Comparison of ENCODE assay signal across 19 cellular contexts in the genomic region with DNA sequence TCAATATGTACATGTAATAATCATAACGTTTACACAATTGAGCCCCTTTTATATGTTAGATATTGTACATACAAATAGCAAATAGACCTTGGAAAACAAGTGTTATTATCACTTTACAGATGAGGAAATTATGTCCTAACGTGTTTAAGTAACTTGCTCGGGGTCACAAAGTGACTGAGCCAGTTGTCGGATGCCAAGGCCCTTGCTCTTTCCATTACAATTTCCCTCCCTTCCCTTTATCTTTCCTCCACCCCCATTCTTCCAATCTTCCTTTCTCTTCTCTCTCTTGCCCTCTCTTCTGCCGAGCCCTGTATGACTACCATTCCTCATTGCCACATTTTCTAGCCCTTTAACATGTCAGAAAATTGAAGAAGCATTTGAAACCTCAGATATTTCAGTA. TPM values are rescaled to one million over a fixed set of nuclear protein-coding genes. Genes with fewer than 3 reads are reported as not detected.
DNase-seq lines count a peak whose midpoint lies in the region; ATAC-seq and TF ChIP-seq lines count a peak whose summit lies in the region.
"Had no signal": no experiment of that assay in that cellular context is flagged by ENCODE, and none has a peak within 500 bp of the region (broad histone marks: within the 10 kb centered on the region; RNA-seq: fewer than 3 reads in every experiment).

No MANE protein-coding gene starts in this region.

- peak overlapping the region; percentile 2 for H3K18ac ChIP-seq in mesendoderm (ENCODE audit: low read length)

- ATAC-seq in activated CD8-positive, alpha-beta T cell treated with anti-CD3 and anti-CD28 coated beads, Interleukin-2, amount 10 ng/mL, durations not matched to agents 7 days and 5 days = no peak
- ATAC-seq: left ventricle myocardium superior had no signal

- TF ChIP-seq CTCF in mammary epithelial cell (conservative IDR thresholded peaks at IDR 0.05 in 1 of 2, IDR thresholded peaks at IDR 0.05 in 1 of 2; ENCODE audit: extremely low read depth in 1 of 2, insufficient read depth in 1 of 2, low read depth in 1 of 2, low read length in 2 of 2) = no peak

- BruUV-seq in mammary epithelial cell (replicated peaks; lab: Mats Ljungman, UMichigan) = TSS peak; percentile 61

- no peak overlapping the region for H2AK5ac ChIP-seq in mesendoderm (ENCODE audit: low read length)

- no peak overlapping the region for H3K4me3 Mint-ChIP-seq in activated CD8-positive, alpha-beta T cell treated with anti-CD3 and anti-CD28 coated beads, Interleukin-2, amount 10 ng/mL, durations not matched to agents 7 days and 5 days
- H3K4me3 Mint-ChIP-seq: activated naive CD4-positive, alpha-beta T cell treated with anti-CD3 and anti-CD28 coated beads, Interleukin-2, amount 50 U/mL, for 24 hours; IgD-negative memory B cell; naive B cell had no signal

- H3K4me3 ChIP-seq in HUES64 (ENCODE audit: low read length) (no peak overlapping the region), mammary epithelial cell (replicated peaks in 1 of 3; ENCODE audit: insufficient read depth in 1 of 3, low read depth in 2 of 3, low read length in 3 of 3) (peak overlapping the region; percentile 2 to 37 (median 10)), mesendoderm (ENCODE audit: low read length) (no peak overlapping the region), skeletal muscle tissue (ENCODE audit: low read length in 3 of 3) (peak overlapping the region in 2 of 3 donors; percentile 17 to 25)

- H4K20me1 ChIP-seq in mammary epithelial cell (ENCODE audit: insufficient read depth, low read length) = no peaks in the 10 kb centered on the region

- peaks cover 16% of the 10 kb centered on the region for H3K79me2 ChIP-seq in mammary epithelial cell (ENCODE audit: insufficient read depth, low read length)
- no peaks in the 10 kb centered on the region for H3K79me2 ChIP-seq in mesendoderm (ENCODE audit: control insufficient read depth, insufficient read depth, low read length)

- H3K9me3 Mint-ChIP-seq in activated CD8-positive, alpha-beta T cell treated with anti-CD3 and anti-CD28 coated beads, Interleukin-2, amount 10 ng/mL, durations not matched to agents 7 days and 5 days (ENCODE audit: insufficient read depth) = no peaks in the 10 kb centered on the region
- H3K9me3 Mint-ChIP-seq: IgD-negative memory B cell, naive B cell had no signal

- no peak overlapping the region for H3K27ac Mint-ChIP-seq in activated CD8-positive, alpha-beta T cell treated with anti-CD3 and anti-CD28 coated beads, Interleukin-2, amount 10 ng/mL, durations not matched to agents 7 days and 5 days
- H3K27ac Mint-ChIP-seq: activated naive CD4-positive, alpha-beta T cell treated with anti-CD3 and anti-CD28 coated beads, Interleukin-2, amount 50 U/mL, for 24 hours; IgD-negative memory B cell had no signal

- no peak overlapping the region for H2BK5ac ChIP-seq in mesendoderm (ENCODE audit: low read length)

- WGBS in HUES64 = 76% methylated on average over 4 of the region's 5 CpGs
- WGBS in mammary epithelial cell (ENCODE audit: low coverage, missing lambda C conversion rate) = 27% methylated on average over 5 of the region's 5 CpGs
- WGBS in mesendoderm (ENCODE audit: extremely low coverage, insufficient coverage, low lambda C conversion rate) = 100% methylated on average over 2 of the region's 5 CpGs

- intact Hi-C loops in mammary epithelial cell (cut with micrococcal nuclease) = loop anchor here (1.0 kb wide), 2 partner anchors 18 to 36 kb away; no protein-coding TSS in a partner anchor

- H3K27me3 Mint-ChIP-seq in activated CD8-positive, alpha-beta T cell treated with anti-CD3 and anti-CD28 coated beads, Interleukin-2, amount 10 ng/mL, durations not matched to agents 7 days and 5 days (ENCODE audit: low read depth) = peaks cover 7% of the 10 kb centered on the region

- H3K36me3 ChIP-seq in HUES64 (ENCODE audit: insufficient read depth, low read length) (no peaks in the 10 kb centered on the region), mammary epithelial cell (ENCODE audit: insufficient read depth, low read length) (no peaks in the 10 kb centered on the region), mesendoderm (ENCODE audit: control insufficient read depth, insufficient read depth, low read length) (no peaks in the 10 kb centered on the region), skeletal muscle tissue (ENCODE audit: control insufficient read depth in 3 of 3, insufficient read depth in 3 of 3, low read length in 3 of 3) (no peaks in the 10 kb centered on the region)
- H3K36me3 ChIP-seq: BE2C had no signal

- H4K8ac ChIP-seq in mesendoderm (ENCODE audit: low read depth, low read length) = peak overlapping the region; percentile 84

- no peak overlapping the region for H2BK120ac ChIP-seq in mesendoderm (ENCODE audit: low read depth, low read length)

- H2BK15ac ChIP-seq in mesendoderm (replicated peaks; ENCODE audit: low read depth) = no peak overlapping the region

- no peak overlapping the region for H3K4ac ChIP-seq in mesendoderm (ENCODE audit: low read depth, low read length)

- H4K5ac ChIP-seq in mesendoderm (ENCODE audit: low read length) = no peak overlapping the region

- H2AFZ ChIP-seq in mammary epithelial cell (ENCODE audit: low read depth, low read length) = peak overlapping the region; percentile 66

- H3K9me3 ChIP-seq in HUES64 (ENCODE audit: insufficient read depth, low read depth, low read length) = 0 out of 2 replicates have a peak, but pooled peaks cover 2% of the 10 kb centered on the region
- H3K9me3 ChIP-seq in mammary epithelial cell (replicated peaks; ENCODE audit: insufficient read depth, low read length) = no peaks in the 10 kb centered on the region
- no peaks in the 10 kb centered on the region for H3K9me3 ChIP-seq in skeletal muscle tissue (ENCODE audit: control insufficient read depth in 3 of 3, low read length in 3 of 3)
- H3K9me3 ChIP-seq: BE2C had no signal

- no peaks in the 10 kb centered on the region for H3K36me3 Mint-ChIP-seq in activated CD8-positive, alpha-beta T cell treated with anti-CD3 and anti-CD28 coated beads, Interleukin-2, amount 10 ng/mL, durations not matched to agents 7 days and 5 days (ENCODE audit: low read depth)
- H3K36me3 Mint-ChIP-seq: activated naive CD4-positive, alpha-beta T cell treated with anti-CD3 and anti-CD28 coated beads, Interleukin-2, amount 50 U/mL, for 24 hours had no signal

- in situ Hi-C loops in mammary epithelial cell (cut with MboI; ENCODE audit: low sequenced_read_pairs in 2 of 2) = no loop called here

- H3K27ac ChIP-seq in HUES64 (ENCODE audit: low read depth, low read length) = peak overlapping the region; percentile 79
- H3K27ac ChIP-seq in mammary epithelial cell (ENCODE audit: insufficient read depth, low read depth, low read length) = peak overlapping the region; percentile 87
- H3K27ac ChIP-seq in mesendoderm (ENCODE audit: low read depth, low read length) = peak overlapping the region; percentile 91
- peak overlapping the region; percentile 71 for H3K27ac ChIP-seq in skeletal muscle tissue (ENCODE audit: low read depth, low read length)

- H3K4me1 Mint-ChIP-seq in activated CD8-positive, alpha-beta T cell treated with anti-CD3 and anti-CD28 coated beads, Interleukin-2, amount 10 ng/mL, durations not matched to agents 7 days and 5 days (ENCODE audit: low read depth) = peaks cover 19% of the 10 kb centered on the region
- H3K4me1 Mint-ChIP-seq: IgD-negative memory B cell had no signal

- H3K9ac ChIP-seq in HUES64 (ENCODE audit: low read depth, low read length) = peak overlapping the region; percentile 56
- H3K9ac ChIP-seq in mammary epithelial cell (ENCODE audit: insufficient read depth, low read length) = peak overlapping the region; percentile 51
- H3K9ac ChIP-seq in mesendoderm (ENCODE audit: low read length) = peak overlapping the region; percentile 36
- peak overlapping the region in 1 of 3 donors; percentile 52 for H3K9ac ChIP-seq in skeletal muscle tissue (ENCODE audit: low read depth in 1 of 3, low read length in 3 of 3)

- POLR2A ChIA-PET in activated CD8-positive, alpha-beta T cell treated with anti-CD3 and anti-CD28 coated beads, Interleukin-2, amount 10 ng/mL, durations not matched to agents 7 days and 5 days (lab: Charles Lee) = interaction anchor here (0.7 kb wide), 1 partner anchor 54 kb away, joined by 3 read pairs; no protein-coding TSS in a partner anchor

- H3K79me1 ChIP-seq in mesendoderm (ENCODE audit: low read length) = no peaks in the 10 kb centered on the region

- CTCF ChIA-PET in mammary epithelial cell (lab: Charles Lee; ENCODE audit: low non-redundant PET) = no interaction called here
- CTCF ChIA-PET in activated CD8-positive, alpha-beta T cell treated with anti-CD3 and anti-CD28 coated beads, Interleukin-2, amount 10 ng/mL, durations not matched to agents 7 days and 5 days (lab: Charles Lee) = no interaction called here

- DNase-seq in mammary epithelial cell (no peak), mesendoderm (no peak), OCI-M1 (lab: John Stamatoyannopoulos, UW) (no peak), NCI-H1092 (lab: John Stamatoyannopoulos, UW) (no peak)
- no peak for DNase-seq in stimulated activated naive CD4-positive, alpha-beta T cell treated with Interleukin-2 at 50 U/mL for 16 hours (lab: John Stamatoyannopoulos, UW)
- DNase-seq in activated CD8-positive, alpha-beta T cell treated with anti-CD3 and anti-CD28 coated beads, Interleukin-2, amount 10 ng/mL, durations not matched to agents 7 days and 5 days = no peak
- DNase-seq: BE2C, cortex of kidney, erythroblast, GF-D8, left ventricle myocardium superior, naive B cell, NCI-H187, NCI-H446, SW 1271 had no signal

- peak overlapping the region; percentile 52 for H3K56ac ChIP-seq in mesendoderm (ENCODE audit: low read length)

- peaks cover 29% of the 10 kb centered on the region for H3K4me1 ChIP-seq in HUES64 (ENCODE audit: insufficient read depth, low read length)
- H3K4me1 ChIP-seq in mammary epithelial cell (ENCODE audit: insufficient read depth, low read length) = peaks cover 48% of the 10 kb centered on the region
- peaks cover 2% of the 10 kb centered on the region for H3K4me1 ChIP-seq in mesendoderm (ENCODE audit: control insufficient read depth, low read depth, low read length)
- peaks cover 17 to 29% (median 21%) of the 10 kb centered on the region in 3 donors for H3K4me1 ChIP-seq in skeletal muscle tissue (ENCODE audit: control insufficient read depth in 3 of 3, insufficient read depth in 3 of 3, low read length in 3 of 3)

- no peak overlapping the region for H3K23ac ChIP-seq in mesendoderm (ENCODE audit: low read length)

- dilution Hi-C loops in mammary epithelial cell (cut with HindIII; ENCODE audit: low sequenced_read_pairs) = no loop called here

- no peaks in the 10 kb centered on the region for H3K27me3 ChIP-seq in HUES64 (ENCODE audit: insufficient read depth, low read length)
- no peaks in the 10 kb centered on the region for H3K27me3 ChIP-seq in mammary epithelial cell (ENCODE audit: insufficient read depth, low read length)
- H3K27me3 ChIP-seq in mesendoderm (ENCODE audit: insufficient read depth, low read length, poor library complexity) = no peaks in the 10 kb centered on the region
- no peaks in the 10 kb centered on the region for H3K27me3 ChIP-seq in skeletal muscle tissue (ENCODE audit: control insufficient read depth in 3 of 3, insufficient read depth in 3 of 3, low read length in 3 of 3)
- H3K27me3 ChIP-seq: BE2C had no signal

- H3K4me2 ChIP-seq in mammary epithelial cell (ENCODE audit: insufficient read depth, low read depth, low read length) (peak overlapping the region; percentile 59), mesendoderm (ENCODE audit: low read length) (no peak overlapping the region)

RNA-seq across cellular contexts. Expression of gene RAD23B, which starts 34.4 kb away (rescaled TPM):
- 129 TPM for polyA plus RNA-seq in HUES64 (2013, experiment 1 of 2)
- polyA plus RNA-seq in HUES64 (2013, experiment 2 of 2) = 139 TPM
- total RNA-seq in mammary epithelial cell (100 to 1,000 TPM; 126 to 177 TPM), skeletal muscle tissue (92.4 TPM)
- polyA plus RNA-seq in mammary epithelial cell = 166 TPM
- 115 TPM for polyA minus RNA-seq in mammary epithelial cell
- 172 TPM for polyA plus RNA-seq in mesendoderm (2013, experiment 1 of 2)
- 180 TPM for polyA plus RNA-seq in mesendoderm (2013, experiment 2 of 2)
- total RNA-seq in activated CD8-positive, alpha-beta T cell treated with anti-CD3 and anti-CD28 coated beads, Interleukin-2, amount 10 ng/mL, durations not matched to agents 7 days and 5 days = 100 to 1,000 TPM; 104 to 106 TPM

Comparison
In these comparisons a context has a peak if more than half of its experiments do, and no peak if none do; other contexts are left out.
1. H3K4me3 ChIP-seq: peak in mammary epithelial cell (3 of 3) and skeletal muscle tissue (2 of 3); none in HUES64 (single experiment) and mesendoderm (single experiment).
2. Peak in every context shown above with its lines, with median percentiles within 50 percentile points of each other: H3K27ac ChIP-seq.